2 cellular contexts compared by ENCODE assay signal in genomic region chr11:115590254-115590653, GRCh38.
TF ChIP-seq lines count a peak whose summit lies in the region.

No MANE protein-coding gene starts in this region.

TF ChIP-seq in GM23338, 12 proteins besides CTCF, POLR2A, EP300 and RAD21 (continued from another document):
- no peak for TF ChIP-seq REST (IDR thresholded peaks at IDR 0.05; ENCODE audit: unreplicated experiment)
- TF ChIP-seq EZH2 (IDR thresholded peaks at IDR 0.05; ENCODE audit: low read depth, unreplicated experiment), result no peak
- no peak for TF ChIP-seq CREB1 (CRISPR knock-in tag; IDR thresholded peaks at IDR 0.05; ENCODE audit: low read depth)
- TF ChIP-seq ETS1 (IDR thresholded peaks at IDR 0.05), result no peak
- TF ChIP-seq ZNF462 (CRISPR knock-in tag; IDR thresholded peaks at IDR 0.05), result no peak
- TF ChIP-seq NANOG (IDR thresholded peaks at IDR 0.05; ENCODE audit: borderline replicate concordance), result no peak

TF ChIP-seq in WTC11, 78 proteins besides CTCF, POLR2A, EP300 and RAD21 (continued from another document):
- TF ChIP-seq ZNF532 (CRISPR knock-in tag; IDR thresholded peaks at IDR 0.05; ENCODE audit: borderline replicate concordance) (no peak), PRRX2 (CRISPR knock-in tag; IDR thresholded peaks at IDR 0.05) (no peak), E2F5 (CRISPR knock-in tag; IDR thresholded peaks at IDR 0.05) (no peak), EMX1 (CRISPR knock-in tag; IDR thresholded peaks at IDR 0.05) (no peak), GRHL2 (CRISPR knock-in tag; IDR thresholded peaks at IDR 0.05; ENCODE audit: insufficient replicate concordance, severe bottlenecking) (no peak), PREB (CRISPR knock-in tag; IDR thresholded peaks at IDR 0.05; ENCODE audit: borderline replicate concordance) (no peak), ZNF263 (CRISPR knock-in tag; IDR thresholded peaks at IDR 0.05; ENCODE audit: low read depth) (no peak), MAX (CRISPR knock-in tag; IDR thresholded peaks at IDR 0.05) (no peak), STAT6 (CRISPR knock-in tag; conservative IDR thresholded peaks at IDR 0.05; ENCODE audit: low read depth) (no peak), NFYB (CRISPR knock-in tag; conservative IDR thresholded peaks at IDR 0.05; ENCODE audit: low read depth) (no peak), NR2C2 (CRISPR knock-in tag; IDR thresholded peaks at IDR 0.05) (no peak)
TF ChIP-seq in WTC11: peak in this region for 0.
